In the genomic region with DNA sequence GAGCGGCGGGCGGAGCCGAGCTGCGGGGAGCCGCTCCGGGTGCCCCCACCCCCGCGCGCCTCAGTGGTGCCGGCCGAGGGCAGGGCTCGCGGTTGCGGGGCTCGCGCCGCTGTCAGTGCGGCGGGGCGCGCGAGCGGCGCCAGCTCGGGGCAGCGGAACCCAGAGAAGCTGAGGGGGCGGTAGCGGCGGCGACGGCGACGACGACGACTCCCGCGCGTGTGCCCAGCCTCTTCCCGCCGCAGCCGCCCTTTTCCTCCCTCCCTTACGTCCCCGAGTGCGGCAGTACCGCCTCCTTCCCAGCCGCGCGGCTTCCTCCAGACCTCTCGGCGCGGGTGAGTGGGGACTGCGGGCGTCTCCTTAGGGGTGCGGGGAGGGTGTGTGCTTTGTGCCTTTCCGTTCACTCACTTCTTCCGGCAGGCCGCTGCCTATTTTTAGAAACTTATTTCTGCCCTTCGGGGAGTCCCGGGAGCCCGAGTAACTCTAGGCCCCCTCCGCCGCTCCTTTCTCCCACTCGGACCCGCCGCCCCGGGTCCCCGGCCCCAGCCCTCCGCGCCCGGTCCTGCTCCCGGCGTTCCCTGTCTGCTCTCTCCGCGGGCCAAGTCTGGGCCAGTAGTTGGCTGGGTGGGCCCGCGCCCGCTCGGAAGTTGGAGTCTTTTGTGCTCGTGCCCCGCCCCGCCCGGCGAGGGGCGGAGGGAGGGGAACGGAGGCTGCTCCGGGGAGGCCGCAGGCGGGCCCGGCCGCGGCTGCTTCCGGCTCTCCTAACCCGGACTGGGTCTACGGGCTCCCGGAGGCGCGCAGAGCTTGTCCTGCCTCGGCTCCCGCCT, we compare ENCODE assay signal across 8 cellular contexts. TPM values are rescaled to one million over a fixed set of nuclear protein-coding genes. Genes with fewer than 3 reads are reported as not detected.
DNase-seq lines count a peak whose midpoint lies in the region; ATAC-seq, FAIRE-seq and TF ChIP-seq lines count a peak whose summit lies in the region.

RALY (plus strand) TSS at position 112 of the 824 bp plus-strand sequence. CDS start 78,164 bp downstream, outside the sequence.

- no peaks in the 10 kb centered on the region for H3K9me3 ChIP-seq in A549

- DNase-seq in A549 (ENCODE audit: low read depth in 1 of 2, low spot score in 1 of 2), result peak; percentile 68 to 79
- DNase-seq in NCI-H2171 treated with DMSO at 0.1 percent for 48 hours (lab: John Stamatoyannopoulos, UW), result peak; percentile 90
- peak; percentile 79 for DNase-seq in WTC11 (ENCODE audit: low spot score)
- DNase-seq in cardiac fibroblast (ENCODE audit: low read depth in 2 of 2), result peak; percentile 77 to 88
- DNase-seq in islet precursor cell, result peak; percentile 90
- DNase-seq in stimulated activated CD4-positive, alpha-beta T cell treated with anti-CD3 and anti-CD28 coated beads, Interleukin-12 subunit alpha, Interleukin-12 subunit beta, amount 100 ng/mL, for 48 hours (ENCODE audit: low read depth in 2 of 3, low spot score in 1 of 3), result peak; percentile 60 to 70 (median 62)

- peak within 1 kb of the TSS; percentile 95 for H3K4me3 Mint-ChIP-seq in WTC11

- H3K27ac Mint-ChIP-seq in WTC11, result peak within 1 kb of the TSS; percentile 98

- TF ChIP-seq CTCF in A549 (IDR thresholded peaks at IDR 0.05), result no peak
- TF ChIP-seq CTCF in WTC11 (IDR thresholded peaks at IDR 0.05), result no peak
- no peak for TF ChIP-seq CTCF in cardiac fibroblast (IDR thresholded peaks at IDR 0.05; ENCODE audit: low read depth, low read length)

- no peak for TF ChIP-seq RAD21 in A549 (conservative IDR thresholded peaks at IDR 0.05 in 1 of 2, IDR thresholded peaks at IDR 0.05 in 1 of 2)

- TF ChIP-seq EP300 in A549 (IDR thresholded peaks at IDR 0.05), result no peak

- no peak for FAIRE-seq in A549 (lab: Jason Lieb, UNC)

- H3K27me3 Mint-ChIP-seq in WTC11 (ENCODE audit: low read depth), result no peaks in the 10 kb centered on the region

- H3K4me1 ChIP-seq in A549, result peaks cover 23% of the 10 kb centered on the region

- POLR2A ChIA-PET in A549 (lab: Yijun Ruan, JAX), result interaction anchor here (0.5 to 1.8 kb wide), 20 partner anchors 9 to 620 kb away, joined by 3 to 15 read pairs (median 4); partner anchors contain the start of genes CBFA2T2, CHMP4B, EIF2S2 and ZNF341
- POLR2A ChIA-PET in WTC11 (lab: Charles Lee), result interaction anchor here (0.7 to 2.1 kb wide), 12 partner anchors 7 to 309 kb away, joined by 3 to 8 read pairs (median 4); partner anchors contain the start of genes CHMP4B and EIF2S2

- peak within 1 kb of the TSS; percentile 89 for H3K4me2 ChIP-seq in A549

- CTCF ChIA-PET in A549 (lab: Yijun Ruan, JAX), result interaction anchor here (1.0 to 1.2 kb wide), 3 partner anchors 18 to 28 kb away, joined by 3 to 4 read pairs (median 4); no protein-coding TSS in a partner anchor
- CTCF ChIA-PET in WTC11 (lab: Charles Lee), result interaction anchor here (0.6 to 2.3 kb wide), 12 partner anchors 17 to 202 kb away, joined by 3 to 17 read pairs (median 5); partner anchors contain the start of gene EIF2S2

- peak within 1 kb of the TSS; percentile 92 to 94 for H3K27ac ChIP-seq in A549

- ATAC-seq in A549 (peak; percentile 59 to 66), HG03064 (IDR thresholded peaks at IDR 0.05; ENCODE audit: low read depth, unreplicated experiment) (peak; percentile 40), WTC11 (peak; percentile 1)

- TF ChIP-seq POLR2A in A549 (IDR thresholded peaks at IDR 0.05; ENCODE audit: low read length) (peak; percentile 92), GM18526 (IDR thresholded peaks at IDR 0.05; ENCODE audit: extremely low read depth, insufficient read length) (peak; percentile 99)

- 4% methylated on average over 8 of the region's 100 CpGs for WGBS in A549 (ENCODE audit: missing lambda C conversion rate)

- H3K4me1 Mint-ChIP-seq in WTC11, result peaks cover 42% of the 10 kb centered on the region

- peaks cover 3% of the 10 kb centered on the region; the same call in 1 of the 2 replicates for H3K36me3 Mint-ChIP-seq in WTC11

- no peaks in the 10 kb centered on the region for H3K9me3 Mint-ChIP-seq in WTC11

- H3K4me3 ChIP-seq in A549 (peak within 1 kb of the TSS; percentile 71), cardiac fibroblast (replicated peaks in 1 of 2; ENCODE audit: low read depth in 2 of 2, low read length in 2 of 2) (peak within 1 kb of the TSS; percentile 91 to 98)

TF ChIP-seq in A549, 52 proteins besides CTCF, POLR2A, EP300 and RAD21 (continues in another document):
- TF ChIP-seq TP53 (CRISPR knock-in tag; IDR thresholded peaks at IDR 0.05) (0 out of 2 replicates have a peak, but pooled peaks have one; percentile 26), MAX (IDR thresholded peaks at IDR 0.05) (peak; percentile 42; the same call in 1 of the 2 replicates), JUN (IDR thresholded peaks at IDR 0.05) (peak in 1 of 2 experiments; percentile 87; a peak in 2 of 5 replicates), HOXB5 (CRISPR knock-in tag; IDR thresholded peaks at IDR 0.05) (peak; percentile 58; the same call in 1 of the 2 replicates), TFCP2L1 (CRISPR knock-in tag; IDR thresholded peaks at IDR 0.05) (0 out of 2 replicates have a peak, but pooled peaks have one; percentile 18), BCL3 (IDR thresholded peaks at IDR 0.05) (peak; percentile 74; the same call in 1 of the 3 replicates), E2F6 (IDR thresholded peaks at IDR 0.05; ENCODE audit: borderline replicate concordance, low read depth) (peak; percentile 77), RNF2 (IDR thresholded peaks at IDR 0.05; ENCODE audit: borderline replicate concordance, low read depth) (no peak), FOSB (CRISPR knock-in tag; IDR thresholded peaks at IDR 0.05) (0 out of 2 replicates have a peak, but pooled peaks have one; percentile 45), NPAS2 (CRISPR knock-in tag; IDR thresholded peaks at IDR 0.05; ENCODE audit: borderline replicate concordance) (no peak)

TF ChIP-seq in WTC11, 78 proteins besides CTCF, POLR2A, EP300 and RAD21 (continues in another document):
- TF ChIP-seq ATF1 (CRISPR knock-in tag; IDR thresholded peaks at IDR 0.05) (no peak), ELF4 (CRISPR knock-in tag; IDR thresholded peaks at IDR 0.05; ENCODE audit: low read depth) (0 out of 2 replicates have a peak, but pooled peaks have one; percentile 12), ZNF671 (CRISPR knock-in tag; IDR thresholded peaks at IDR 0.05) (no peak), USF2 (CRISPR knock-in tag; IDR thresholded peaks at IDR 0.05) (no peak)
- TF ChIP-seq, protein P1, sequence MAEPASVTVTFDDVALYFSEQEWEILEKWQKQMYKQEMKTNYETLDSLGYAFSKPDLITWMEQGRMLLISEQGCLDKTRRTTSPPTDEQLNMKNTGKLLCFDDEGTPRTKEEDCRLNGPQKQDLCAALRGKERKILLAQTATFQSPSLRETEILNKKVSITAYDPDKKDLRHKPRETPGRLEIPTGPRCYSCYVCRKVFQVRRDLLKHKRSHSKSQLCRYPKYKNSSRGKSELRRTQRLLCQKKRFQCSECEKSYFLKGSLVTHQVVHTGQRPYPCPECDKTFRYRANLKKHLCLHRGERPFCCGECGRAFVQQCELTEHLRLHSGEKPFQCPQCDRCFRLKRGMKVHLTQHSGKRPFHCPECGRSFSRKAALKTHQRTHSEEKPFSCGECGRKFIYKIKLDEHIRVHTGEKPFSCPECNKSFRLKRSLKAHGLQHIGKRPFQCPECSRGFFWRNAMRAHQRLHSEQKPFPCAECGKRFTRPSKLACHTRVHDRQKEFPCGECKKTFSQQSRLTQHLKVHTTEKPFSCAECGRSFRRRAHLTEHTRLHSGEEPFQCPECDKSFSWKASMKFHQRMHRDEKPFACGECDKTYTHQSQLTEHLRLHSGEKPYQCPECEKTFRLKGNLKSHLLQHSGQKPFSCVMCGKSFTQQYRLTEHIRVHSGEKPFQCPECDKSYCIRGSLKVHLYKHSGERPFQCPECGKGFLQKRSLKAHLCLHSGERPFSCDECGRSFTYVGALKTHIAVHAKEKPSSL (CRISPR knock-in tag; conservative IDR thresholded peaks at IDR 0.05), result no peak
- TF ChIP-seq, protein P2, sequence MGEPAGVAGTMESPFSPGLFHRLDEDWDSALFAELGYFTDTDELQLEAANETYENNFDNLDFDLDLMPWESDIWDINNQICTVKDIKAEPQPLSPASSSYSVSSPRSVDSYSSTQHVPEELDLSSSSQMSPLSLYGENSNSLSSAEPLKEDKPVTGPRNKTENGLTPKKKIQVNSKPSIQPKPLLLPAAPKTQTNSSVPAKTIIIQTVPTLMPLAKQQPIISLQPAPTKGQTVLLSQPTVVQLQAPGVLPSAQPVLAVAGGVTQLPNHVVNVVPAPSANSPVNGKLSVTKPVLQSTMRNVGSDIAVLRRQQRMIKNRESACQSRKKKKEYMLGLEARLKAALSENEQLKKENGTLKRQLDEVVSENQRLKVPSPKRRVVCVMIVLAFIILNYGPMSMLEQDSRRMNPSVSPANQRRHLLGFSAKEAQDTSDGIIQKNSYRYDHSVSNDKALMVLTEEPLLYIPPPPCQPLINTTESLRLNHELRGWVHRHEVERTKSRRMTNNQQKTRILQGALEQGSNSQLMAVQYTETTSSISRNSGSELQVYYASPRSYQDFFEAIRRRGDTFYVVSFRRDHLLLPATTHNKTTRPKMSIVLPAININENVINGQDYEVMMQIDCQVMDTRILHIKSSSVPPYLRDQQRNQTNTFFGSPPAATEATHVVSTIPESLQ (CRISPR knock-in tag; IDR thresholded peaks at IDR 0.05), result no peak

RNA-seq across cellular contexts. Expression of gene RALY, which starts in this region (rescaled TPM):
- polyA plus RNA-seq in A549 (2011; rRNA removed) (61.2 and 63.4 TPM in 2 replicates), A549 (2017; fragmentation: RNase III; extraction: RNeasy Plus Mini Kit Qiagen cat#74134 plus additional on column Dnase treatment) (102 to 108 TPM (median 105 TPM) in 3 replicates)
- polyA plus RNA-seq in A549 (2012; cell fraction: cytosol; rRNA removed), result 102 and 141 TPM in 2 replicates
- polyA plus RNA-seq in A549 (2012; cell fraction: nucleus; rRNA removed), result 90.5 and 104 TPM in 2 replicates
- polyA minus RNA-seq in A549 (2011; rRNA and poly(A)+ RNA removed), result 79.6 and 107 TPM in 2 replicates
- 157 to 164 TPM (median 157 TPM) in 3 replicates for total RNA-seq in WTC11 (2021)

Comparison
In these comparisons a context has a peak if more than half of its experiments do, and no peak if none do; other contexts are left out.
1. Peak in every context shown above with its lines: DNase-seq, ATAC-seq, H3K4me3 ChIP-seq and H3K27ac ChIP-seq.
2. ATAC-seq: peak in every context shown above with its lines; median percentile 62 in A549; 40 in HG03064; 1 in WTC11.